12 cellular contexts compared by ENCODE assay signal in genomic region chr4:48103483-48104139, GRCh38. TPM values are rescaled to one million over a fixed set of nuclear protein-coding genes. Genes with fewer than 3 reads are reported as not detected.
DNase-seq lines count a peak whose midpoint lies in the region; ATAC-seq and TF ChIP-seq lines count a peak whose summit lies in the region.
"Had no signal": no experiment of that assay in that cellular context is flagged by ENCODE, and none has a peak within 500 bp of the region (broad histone marks: within the 10 kb centered on the region; RNA-seq: fewer than 3 reads in every experiment).

No MANE protein-coding gene starts in this region.

- H3K27ac ChIP-seq in effector memory CD4-positive, alpha-beta T cell (ENCODE audit: insufficient read depth, low read length, poor library complexity, severe bottlenecking) = no peak overlapping the region
- H3K27ac ChIP-seq in vagina = no peak overlapping the region

- no peaks in the 10 kb centered on the region for H3K4me1 ChIP-seq in effector memory CD4-positive, alpha-beta T cell (ENCODE audit: control insufficient read depth, insufficient read depth, low read length, poor library complexity, severe bottlenecking)
- no peaks in the 10 kb centered on the region for H3K4me1 ChIP-seq in vagina

- intact Hi-C loops in vagina (cut with DNase I) = no loop called here

- DNase-seq in activated naive CD4-positive, alpha-beta T cell (lab: John Stamatoyannopoulos, UW) = no peak
- DNase-seq in T-helper 17 cell = no peak
- no peak for DNase-seq in stimulated activated naive CD8-positive, alpha-beta T cell treated with anti-CD3 and anti-CD28 coated beads, Interleukin-15, amount 100 ng/mL, for 72 hours
- DNase-seq in cerebellar nuclear complex (lab: John Stamatoyannopoulos, UW) = no peak
- no peak for DNase-seq in effector memory CD4-positive, alpha-beta T cell
- DNase-seq in vagina (ENCODE audit: extremely low spot score in 2 of 2) = no peak
- DNase-seq: islet precursor cell, KBM-7, NCI-H446, SHP77 had no signal

- H3K9me3 ChIP-seq in T-helper 17 cell (ENCODE audit: control insufficient read depth, low read length, poor library complexity, severe bottlenecking) = no peaks in the 10 kb centered on the region
- H3K9me3 ChIP-seq in effector memory CD4-positive, alpha-beta T cell (ENCODE audit: control insufficient read depth, low read length) = no peaks in the 10 kb centered on the region
- no peaks in the 10 kb centered on the region for H3K9me3 ChIP-seq in vagina

- H3K27me3 Mint-ChIP-seq in activated naive CD4-positive, alpha-beta T cell treated with anti-CD3 and anti-CD28 coated beads, Interleukin-2, amount 50 U/mL, for 24 hours = no peaks in the 10 kb centered on the region
- H3K27me3 Mint-ChIP-seq in T-helper 17 cell = no peaks in the 10 kb centered on the region
- H3K27me3 Mint-ChIP-seq in stimulated activated naive CD8-positive, alpha-beta T cell treated with anti-CD3 and anti-CD28 coated beads, Interleukin-15, amount 100 ng/mL, for 72 hours = no peaks in the 10 kb centered on the region

- H3K4me1 Mint-ChIP-seq in activated naive CD4-positive, alpha-beta T cell treated with anti-CD3 and anti-CD28 coated beads, Interleukin-2, amount 50 U/mL, for 24 hours = peaks cover 47% of the 10 kb centered on the region
- peaks cover 12% of the 10 kb centered on the region for H3K4me1 Mint-ChIP-seq in T-helper 17 cell
- peaks cover 57% of the 10 kb centered on the region for H3K4me1 Mint-ChIP-seq in stimulated activated naive CD8-positive, alpha-beta T cell treated with anti-CD3 and anti-CD28 coated beads, Interleukin-15, amount 100 ng/mL, for 72 hours

- peak overlapping the region; percentile 28 for H3K4me3 Mint-ChIP-seq in activated naive CD4-positive, alpha-beta T cell treated with anti-CD3 and anti-CD28 coated beads, Interleukin-2, amount 50 U/mL, for 24 hours
- H3K4me3 Mint-ChIP-seq in T-helper 17 cell = no peak overlapping the region
- H3K4me3 Mint-ChIP-seq in stimulated activated naive CD8-positive, alpha-beta T cell treated with anti-CD3 and anti-CD28 coated beads, Interleukin-15, amount 100 ng/mL, for 72 hours = peak overlapping the region; percentile 63 to 74

- H3K27ac Mint-ChIP-seq in activated naive CD4-positive, alpha-beta T cell treated with anti-CD3 and anti-CD28 coated beads, Interleukin-2, amount 50 U/mL, for 24 hours = peak overlapping the region; percentile 94
- peak overlapping the region; percentile 75 for H3K27ac Mint-ChIP-seq in T-helper 17 cell
- H3K27ac Mint-ChIP-seq in stimulated activated naive CD8-positive, alpha-beta T cell treated with anti-CD3 and anti-CD28 coated beads, Interleukin-15, amount 100 ng/mL, for 72 hours = peak overlapping the region; percentile 69 to 91

- peaks cover 32% of the 10 kb centered on the region for H3K36me3 ChIP-seq in effector memory CD4-positive, alpha-beta T cell (ENCODE audit: control insufficient read depth, insufficient read depth, low read length)
- no peaks in the 10 kb centered on the region for H3K36me3 ChIP-seq in vagina

- TF ChIP-seq CTCF in vagina (IDR thresholded peaks at IDR 0.05) = no peak

- ATAC-seq in HG02798 (IDR thresholded peaks at IDR 0.05; ENCODE audit: poor library complexity, unreplicated experiment) (peak; percentile 56), T-helper 17 cell (no peak)
- ATAC-seq in stimulated activated naive CD8-positive, alpha-beta T cell treated with anti-CD3 and anti-CD28 coated beads, Interleukin-15, amount 100 ng/mL, for 72 hours = peak; percentile 98

- no peaks in the 10 kb centered on the region for H3K27me3 ChIP-seq in effector memory CD4-positive, alpha-beta T cell (replicated peaks; ENCODE audit: control insufficient read depth, insufficient read depth, low read length, poor library complexity, severe bottlenecking)
- H3K27me3 ChIP-seq in vagina = no peaks in the 10 kb centered on the region

- peaks cover 16% of the 10 kb centered on the region for H3K36me3 Mint-ChIP-seq in activated naive CD4-positive, alpha-beta T cell treated with anti-CD3 and anti-CD28 coated beads, Interleukin-2, amount 50 U/mL, for 24 hours
- H3K36me3 Mint-ChIP-seq in T-helper 17 cell (ENCODE audit: low read depth) = peaks cover 7% of the 10 kb centered on the region

- H3K9me3 Mint-ChIP-seq in activated naive CD4-positive, alpha-beta T cell treated with anti-CD3 and anti-CD28 coated beads, Interleukin-2, amount 50 U/mL, for 24 hours = no peaks in the 10 kb centered on the region
- H3K9me3 Mint-ChIP-seq in stimulated activated naive CD8-positive, alpha-beta T cell treated with anti-CD3 and anti-CD28 coated beads, Interleukin-15, amount 100 ng/mL, for 72 hours = peaks cover 0 to 12% of the 10 kb centered on the region in 2 donors

- TF ChIP-seq POLR2A in vagina (IDR thresholded peaks at IDR 0.05) = no peak

- H3K4me3 ChIP-seq in effector memory CD4-positive, alpha-beta T cell (ENCODE audit: insufficient read depth, low read depth, low read length, poor library complexity, severe bottlenecking) = no peak overlapping the region
- H3K4me3 ChIP-seq in vagina = no peak overlapping the region

RNA-seq across cellular contexts. Expression of gene TXK, which starts 30.4 kb away (rescaled TPM):
- total RNA-seq in T-helper 17 cell (10 to 100 TPM; 52.4 to 53.2 TPM), vagina (8.1 TPM)
